Comparison of ENCODE assay signal across 8 cellular contexts in genomic region chr12:76878899-76879709, GRCh38. TPM values are rescaled to one million over a fixed set of nuclear protein-coding genes. Genes with fewer than 3 reads are reported as not detected.
A peak's percentile ranks its signal among the peaks of the same experiment; 100 is the strongest.
DNase-seq lines count a peak whose midpoint lies in the region; ATAC-seq lines count a peak whose summit lies in the region.

TSS of gene CSRP2 (minus strand) at chr12:76879019. CDS start at chr12:76866260, 12,759 bp downstream.

- peaks cover 0 to 2% of the 10 kb centered on the region in 2 donors for H3K36me3 Mint-ChIP-seq in stimulated activated naive B cell treated with anti-CD40 and anti-IgM and Interleukin-4, amounts not matched to agents 10 μg/mL and 1 μg/mL and 100 μg/mL, for 72 hours

- H3K27ac ChIP-seq in HUES6 (ENCODE audit: low read depth, low read length), result peak within 1 kb of the TSS; percentile 91

- ATAC-seq in GM21447 (IDR thresholded peaks at IDR 0.05; ENCODE audit: unreplicated experiment), result peak; percentile 89
- ATAC-seq in stimulated activated naive B cell treated with anti-CD40 and anti-IgM and Interleukin-4, amounts not matched to agents 10 μg/mL and 1 μg/mL and 100 μg/mL, for 72 hours (replicated peaks), result peak; percentile 88

- H3K27me3 ChIP-seq in HUES6 (ENCODE audit: control insufficient read depth, insufficient read depth, low read length), result no peaks in the 10 kb centered on the region

- peaks cover 28% of the 10 kb centered on the region for H3K4me1 ChIP-seq in HUES6 (ENCODE audit: control insufficient read depth, insufficient read depth, low read length)

- H3K9me3 Mint-ChIP-seq in stimulated activated naive B cell treated with anti-CD40 and anti-IgM and Interleukin-4, amounts not matched to agents 10 μg/mL and 1 μg/mL and 100 μg/mL, for 72 hours, result no peaks in the 10 kb centered on the region

- H3K9me3 ChIP-seq in HUES6 (ENCODE audit: control insufficient read depth, insufficient read depth, low read depth, low read length), result no peaks in the 10 kb centered on the region

- H3K27ac Mint-ChIP-seq in stimulated activated naive B cell treated with anti-CD40 and anti-IgM and Interleukin-4, amounts not matched to agents 10 μg/mL and 1 μg/mL and 100 μg/mL, for 72 hours, result peak within 1 kb of the TSS; percentile 91

- H3K4me3 Mint-ChIP-seq in stimulated activated naive B cell treated with anti-CD40 and anti-IgM and Interleukin-4, amounts not matched to agents 10 μg/mL and 1 μg/mL and 100 μg/mL, for 72 hours, result peak within 1 kb of the TSS; percentile 92 to 97

- peaks cover 32 to 33% of the 10 kb centered on the region in 2 donors for H3K27me3 Mint-ChIP-seq in stimulated activated naive B cell treated with anti-CD40 and anti-IgM and Interleukin-4, amounts not matched to agents 10 μg/mL and 1 μg/mL and 100 μg/mL, for 72 hours

- H3K4me1 Mint-ChIP-seq in stimulated activated naive B cell treated with anti-CD40 and anti-IgM and Interleukin-4, amounts not matched to agents 10 μg/mL and 1 μg/mL and 100 μg/mL, for 72 hours, result peaks cover 6 to 11% of the 10 kb centered on the region in 2 donors

- H3K36me3 ChIP-seq in HUES6 (ENCODE audit: control insufficient read depth, insufficient read depth, low read length), result no peaks in the 10 kb centered on the region

- peak within 1 kb of the TSS; percentile 77 for H3K4me3 ChIP-seq in HUES6 (ENCODE audit: low read depth, low read length)

- H3K9ac ChIP-seq in HUES6 (ENCODE audit: low read length), result peak within 1 kb of the TSS; percentile 91

- DNase-seq in DMS 273 (lab: John Stamatoyannopoulos, UW; ENCODE audit: unreplicated experiment), result peak; percentile 94
- DNase-seq in OCI-M2 (lab: John Stamatoyannopoulos, UW; ENCODE audit: unreplicated experiment), result peak; percentile 34
- peak; percentile 24 for DNase-seq in activated T-helper 1 cell treated with Interleukin-2 at 50 U/mL for 16 hours (ENCODE audit: low read depth)
- peak; percentile 82 for DNase-seq in fibroblast of gingiva (ENCODE audit: low read depth)
- DNase-seq in myocyte (ENCODE audit: low read depth), result peak; percentile 92
- DNase-seq in stimulated activated naive B cell treated with anti-CD40 and anti-IgM and Interleukin-4, amounts not matched to agents 10 μg/mL and 1 μg/mL and 100 μg/mL, for 72 hours, result peak; percentile 49

RNA-seq across cellular contexts. Expression of gene CSRP2, which starts in this region (rescaled TPM):
- 40.2 and 76.0 TPM in 2 replicates for total RNA-seq in myocyte
- 161 TPM for polyA plus RNA-seq in myocyte (2012)

Comparison
In these comparisons a context has a peak if more than half of its experiments do, and no peak if none do; other contexts are left out.
1. Peak in every context shown above with its lines: DNase-seq, ATAC-seq, H3K4me3 ChIP-seq and H3K27ac ChIP-seq.
2. DNase-seq: peak in every context shown above with its lines; median percentile 94 in DMS 273; 92 in myocyte; 82 in fibroblast of gingiva; 49 in stimulated activated naive B cell treated with anti-CD40 and anti-IgM and Interleukin-4, amounts not matched to agents 10 μg/mL and 1 μg/mL and 100 μg/mL, for 72 hours; 34 in OCI-M2; 24 in activated T-helper 1 cell treated with Interleukin-2 at 50 U/mL for 16 hours.